In the genomic region with DNA sequence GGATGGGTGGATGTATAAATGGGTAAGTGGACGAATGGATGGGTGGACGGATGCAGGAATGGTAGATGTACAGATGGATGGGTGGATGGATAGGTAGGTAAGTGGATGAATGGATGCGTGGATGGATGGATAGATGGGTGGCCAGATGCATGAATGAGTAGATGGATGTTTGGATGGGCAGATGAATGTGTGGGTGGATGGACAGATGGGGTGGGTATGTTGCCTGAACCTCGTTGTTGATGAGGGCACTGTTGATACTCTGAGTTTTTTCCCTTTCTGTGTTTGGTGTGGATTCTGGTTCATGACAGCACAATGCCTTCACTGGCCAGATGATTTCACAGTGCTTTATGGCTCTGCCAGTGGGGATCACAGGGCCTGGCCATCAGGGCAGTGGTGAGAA, we compare ENCODE assay signal across 16 cellular contexts.
A peak's percentile ranks its signal among the peaks of the same experiment; 100 is the strongest.
DNase-seq lines count a peak whose midpoint lies in the region; ATAC-seq, FAIRE-seq and TF ChIP-seq lines count a peak whose summit lies in the region.
"Had no signal": no experiment of that assay in that cellular context is flagged by ENCODE, and none has a peak within 500 bp of the region (broad histone marks: within the 10 kb centered on the region; RNA-seq: fewer than 3 reads in every experiment).

No MANE protein-coding gene starts in this region.

- H3K4me1 ChIP-seq in esophagus muscularis mucosa = peaks cover 0 to 59% (median 55%) of the 10 kb centered on the region in 4 donors

- intact Hi-C loops in esophagus muscularis mucosa (cut with DNase I) = no loop called here

- peak overlapping the region; percentile 82 to 87 (median 84) for H3K27ac ChIP-seq in esophagus muscularis mucosa (replicated peaks in 1 of 4)
- H3K27ac ChIP-seq: BLaER1 treated with 17β-estradiol and CSF1 and Interleukin-3, amounts not matched to agents 10 nM and 100 nM; RWPE1 had no signal

- FAIRE-seq in urothelium cell line (lab: Jason Lieb, UNC) = peak; percentile 61
- FAIRE-seq: GM12891, GM18507 had no signal

- no peak for TF ChIP-seq EP300 in esophagus muscularis mucosa (IDR thresholded peaks at IDR 0.05)

- H3K4me3 ChIP-seq in esophagus muscularis mucosa = no peak overlapping the region
- H3K4me3 ChIP-seq: BLaER1 treated with 17β-estradiol and CSF1 and Interleukin-3, amounts not matched to agents 10 nM and 100 nM had no signal

- 92% methylated on average over 4 of the region's 4 CpGs for WGBS in esophagus muscularis mucosa

- TF ChIP-seq POLR2A in esophagus muscularis mucosa (IDR thresholded peaks at IDR 0.05; ENCODE audit: low read depth) = no peak

- no peaks in the 10 kb centered on the region for H3K9me3 ChIP-seq in esophagus muscularis mucosa
- H3K9me3 ChIP-seq: BLaER1 treated with 17β-estradiol and CSF1 and Interleukin-3, amounts not matched to agents 10 nM and 100 nM had no signal

- no peaks in the 10 kb centered on the region for H3K4me1 Mint-ChIP-seq in activated naive CD8-positive, alpha-beta T cell treated with anti-CD3 and anti-CD28 coated beads, Interleukin-2, amount 10 ng/mL, durations not matched to agents 7 days and 5 days
- H3K4me1 Mint-ChIP-seq in activated naive CD8-positive, alpha-beta T cell treated with anti-CD3 and anti-CD28 coated beads for 36 hours = no peaks in the 10 kb centered on the region
- peaks cover 51% of the 10 kb centered on the region for H3K4me1 Mint-ChIP-seq in osteocyte (ENCODE audit: unreplicated experiment)
- H3K4me1 Mint-ChIP-seq: IgD-negative memory B cell had no signal

- H3K27me3 ChIP-seq in esophagus muscularis mucosa = no peaks in the 10 kb centered on the region
- H3K27me3 ChIP-seq: BLaER1 treated with 17β-estradiol and CSF1 and Interleukin-3, amounts not matched to agents 10 nM and 100 nM had no signal

- no peak overlapping the region for H3K4me3 Mint-ChIP-seq in activated naive CD8-positive, alpha-beta T cell treated with anti-CD3 and anti-CD28 coated beads, Interleukin-2, amount 10 ng/mL, durations not matched to agents 7 days and 5 days
- H3K4me3 Mint-ChIP-seq in activated naive CD8-positive, alpha-beta T cell treated with anti-CD3 and anti-CD28 coated beads for 36 hours = no peak overlapping the region
- H3K4me3 Mint-ChIP-seq in osteocyte (ENCODE audit: unreplicated experiment) = no peak overlapping the region
- H3K4me3 Mint-ChIP-seq: IgD-negative memory B cell had no signal

- no peaks in the 10 kb centered on the region for H3K36me3 ChIP-seq in esophagus muscularis mucosa
- H3K36me3 ChIP-seq: BLaER1 treated with 17β-estradiol and CSF1 and Interleukin-3, amounts not matched to agents 10 nM and 100 nM had no signal

- no peak for ATAC-seq in activated naive CD8-positive, alpha-beta T cell treated with anti-CD3 and anti-CD28 coated beads, Interleukin-2, amount 10 ng/mL, durations not matched to agents 7 days and 5 days (ENCODE audit: low read depth)
- no peak for ATAC-seq in GM18909 (IDR thresholded peaks at IDR 0.05; ENCODE audit: poor library complexity, unreplicated experiment)

- POLR2A ChIA-PET in activated naive CD8-positive, alpha-beta T cell treated with anti-CD3 and anti-CD28 coated beads, Interleukin-2, amount 10 ng/mL, durations not matched to agents 7 days and 5 days (lab: Charles Lee) = no interaction called here

- peaks cover 4% of the 10 kb centered on the region for H3K9me3 Mint-ChIP-seq in activated naive CD8-positive, alpha-beta T cell treated with anti-CD3 and anti-CD28 coated beads, Interleukin-2, amount 10 ng/mL, durations not matched to agents 7 days and 5 days
- H3K9me3 Mint-ChIP-seq in activated naive CD8-positive, alpha-beta T cell treated with anti-CD3 and anti-CD28 coated beads for 36 hours = no peaks in the 10 kb centered on the region
- no peaks in the 10 kb centered on the region for H3K9me3 Mint-ChIP-seq in osteocyte (ENCODE audit: unreplicated experiment)
- H3K9me3 Mint-ChIP-seq: IgD-negative memory B cell had no signal

- no peaks in the 10 kb centered on the region for H3K36me3 Mint-ChIP-seq in activated naive CD8-positive, alpha-beta T cell treated with anti-CD3 and anti-CD28 coated beads, Interleukin-2, amount 10 ng/mL, durations not matched to agents 7 days and 5 days
- peaks cover 1% of the 10 kb centered on the region for H3K36me3 Mint-ChIP-seq in activated naive CD8-positive, alpha-beta T cell treated with anti-CD3 and anti-CD28 coated beads for 36 hours
- H3K36me3 Mint-ChIP-seq in osteocyte (ENCODE audit: unreplicated experiment) = no peaks in the 10 kb centered on the region

- H3K27me3 Mint-ChIP-seq in activated naive CD8-positive, alpha-beta T cell treated with anti-CD3 and anti-CD28 coated beads, Interleukin-2, amount 10 ng/mL, durations not matched to agents 7 days and 5 days = no peaks in the 10 kb centered on the region
- H3K27me3 Mint-ChIP-seq in activated naive CD8-positive, alpha-beta T cell treated with anti-CD3 and anti-CD28 coated beads for 36 hours = no peaks in the 10 kb centered on the region
- H3K27me3 Mint-ChIP-seq in osteocyte (ENCODE audit: unreplicated experiment) = no peaks in the 10 kb centered on the region
- H3K27me3 Mint-ChIP-seq: IgD-negative memory B cell had no signal

- peak; percentile 12 for DNase-seq in activated naive CD8-positive, alpha-beta T cell treated with anti-CD3 and anti-CD28 coated beads, Interleukin-2, amount 10 ng/mL, durations not matched to agents 7 days and 5 days
- no peak for DNase-seq in activated naive CD8-positive, alpha-beta T cell treated with anti-CD3 and anti-CD28 coated beads for 36 hours
- DNase-seq in esophagus muscularis mucosa (ENCODE audit: extremely low spot score) (no peak), osteocyte (ENCODE audit: extremely low spot score, unreplicated experiment) (peak; percentile 0), urothelium cell line (ENCODE audit: low spot score) (no peak), NCI-H146 (lab: John Stamatoyannopoulos, UW) (no peak), hypothalamus (lab: John Stamatoyannopoulos, UW) (no peak)
- DNase-seq: GDM1, NCI-H2029, NCI-H748 treated with DMSO at 0.1 percent for 48 hours had no signal

- no peak for TF ChIP-seq CTCF in esophagus muscularis mucosa (IDR thresholded peaks at IDR 0.05)
- no peak for TF ChIP-seq CTCF in osteocyte (IDR thresholded peaks at IDR 0.05)

- H3K27ac Mint-ChIP-seq in activated naive CD8-positive, alpha-beta T cell treated with anti-CD3 and anti-CD28 coated beads, Interleukin-2, amount 10 ng/mL, durations not matched to agents 7 days and 5 days = no peak overlapping the region
- H3K27ac Mint-ChIP-seq in activated naive CD8-positive, alpha-beta T cell treated with anti-CD3 and anti-CD28 coated beads for 36 hours = no peak overlapping the region
- no peak overlapping the region for H3K27ac Mint-ChIP-seq in osteocyte (ENCODE audit: unreplicated experiment)

Comparison
In these comparisons a context has a peak if more than half of its experiments do, and no peak if none do; other contexts are left out.
1. DNase-seq: peak in activated naive CD8-positive, alpha-beta T cell treated with anti-CD3 and anti-CD28 coated beads, Interleukin-2, amount 10 ng/mL, durations not matched to agents 7 days and 5 days (single experiment) and osteocyte (single experiment); none in activated naive CD8-positive, alpha-beta T cell treated with anti-CD3 and anti-CD28 coated beads for 36 hours (single experiment), esophagus muscularis mucosa (single experiment), urothelium cell line (single experiment), NCI-H146 (single experiment) and hypothalamus (0 of 51).